In the genomic region with DNA sequence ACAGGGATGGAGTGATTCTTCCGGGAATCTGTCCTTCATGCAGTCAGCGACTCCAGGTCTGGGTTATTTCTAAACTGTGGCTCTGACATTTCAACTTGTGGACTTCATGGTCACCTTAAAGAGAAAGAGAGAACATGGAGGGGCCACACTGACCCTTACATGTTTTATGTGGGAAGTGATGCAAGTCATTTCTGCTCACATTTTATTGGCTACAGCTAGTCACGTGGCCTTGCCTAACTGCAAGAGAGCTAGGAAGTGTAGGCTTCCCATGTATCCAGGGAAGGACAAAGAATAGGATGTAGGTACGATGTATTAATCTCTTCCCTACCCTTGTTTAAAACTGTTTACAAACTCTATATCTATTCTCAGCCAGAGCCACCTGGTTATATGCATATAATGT, we compare ENCODE assay signal across 29 cellular contexts. TPM values are rescaled to one million over a fixed set of nuclear protein-coding genes. Genes with fewer than 3 reads are reported as not detected.
DNase-seq lines count a peak whose midpoint lies in the region; ATAC-seq, FAIRE-seq and TF ChIP-seq lines count a peak whose summit lies in the region.
"Had no signal": no experiment of that assay in that cellular context is flagged by ENCODE, and none has a peak within 500 bp of the region (broad histone marks: within the 10 kb centered on the region; RNA-seq: fewer than 3 reads in every experiment).

No MANE protein-coding gene starts in this region.

- H3K4me1 ChIP-seq in HepG2 (ENCODE audit: insufficient read depth, low read length) (no peaks in the 10 kb centered on the region), right lobe of liver (no peaks in the 10 kb centered on the region)
- H3K4me1 ChIP-seq: HAP-1, thyroid gland had no signal

- intact Hi-C loops in HepG2 (cut with micrococcal nuclease; ENCODE audit: unreplicated experiment) (no loop called here), right lobe of liver (cut with DNase I) (no loop called here)
- intact Hi-C loops in activated T-helper 1 cell treated with anti-CD3 and anti-CD28 coated beads, Interleukin-12 subunit alpha, Interleukin-12 subunit beta, Interleukin-2, Interleukin-4 antibody, amounts not matched to agents 30 ng/mL and 10 ng/mL and 1 ng/mL, durations not matched to agents 14 hours and 24 hours and 36 hours (cut with micrococcal nuclease) = no loop called here

- H4K20me1 ChIP-seq in HepG2 (ENCODE audit: insufficient read depth, low read length) = no peaks in the 10 kb centered on the region

- POLR2A ChIA-PET in HepG2 (lab: Yijun Ruan, JAX) = no interaction called here

- CTCF ChIA-PET in HepG2 (lab: Yijun Ruan, JAX; ENCODE audit: low intra/inter-chr PET ratio, low total read pairs) = no interaction called here

- DNase-seq in HepG2 (ENCODE audit: low spot score) = no peak
- DNase-seq in right lobe of liver = no peak
- peak; percentile 68 for DNase-seq in NCI-H2081 treated with DMSO at 0.1 percent for 48 hours (lab: John Stamatoyannopoulos, UW)
- peak; percentile 45 for DNase-seq in SK-N-DZ (ENCODE audit: low spot score)
- no peak for DNase-seq in H7
- no peak for DNase-seq in activated CD4-positive, CD25-positive, alpha-beta regulatory T cell (lab: John Stamatoyannopoulos, UW)
- DNase-seq in activated gamma-delta T cell treated with Interleukin-2 at 50 U/mL for 16 hours = no peak
- DNase-seq in activated T-helper 1 cell treated with anti-CD3 and anti-CD28 coated beads, Interleukin-12 subunit alpha, Interleukin-12 subunit beta, Interleukin-2, Interleukin-4 antibody, amounts not matched to agents 30 ng/mL and 10 ng/mL and 1 ng/mL, durations not matched to agents 14 hours and 24 hours and 36 hours (ENCODE audit: low spot score) = no peak
- DNase-seq: activated CD4-positive, alpha-beta T cell treated with anti-CD3 and anti-CD28 coated beads for 48 hours; activated CD8-positive, alpha-beta memory T cell treated with anti-CD3 and anti-CD28 coated beads for 24 hours; activated effector memory CD4-positive, alpha-beta T cell treated with Interleukin-2 at 50 U/mL for 16 hours; activated naive CD8-positive, alpha-beta T cell treated with anti-CD3 and anti-CD28 coated beads for 36 hours; CD8-positive, alpha-beta T cell; DMS 273 treated with DMSO at 0.1 percent for 48 hours; EL; NCI-H1048; NCI-H2171; NCI-H510A; Right ventricle myocardium superior; stimulated activated CD4-positive, alpha-beta T cell treated with anti-CD3 and anti-CD28 coated beads, Interleukin-4, amount 100 ng/mL, for 24 hours; thyroid gland had no signal

- FAIRE-seq in HepG2 (lab: Jason Lieb, UNC) = no peak
- FAIRE-seq: colon, GM19239 had no signal

- no peak overlapping the region for H3K4me2 ChIP-seq in HepG2 (ENCODE audit: low read depth, low read length)
- H3K4me2 ChIP-seq: hepatocyte had no signal

- 54% methylated on average over 4 of the region's 4 CpGs for WGBS in HepG2 (ENCODE audit: low lambda C conversion rate)
- 87% methylated on average over 4 of the region's 4 CpGs for WGBS in right lobe of liver (ENCODE audit: insufficient coverage, low coverage, low lambda C conversion rate, missing lambda C conversion rate)

- H3K9me3 ChIP-seq in HepG2 (ENCODE audit: low read length) = no peaks in the 10 kb centered on the region
- no peaks in the 10 kb centered on the region for H3K9me3 ChIP-seq in right lobe of liver
- H3K9me3 ChIP-seq: ascending aorta, HAP-1, thyroid gland had no signal

- ATAC-seq in HepG2 (no peak), right lobe of liver (no peak)
- ATAC-seq: CD8-positive, alpha-beta T cell; natural killer cell treated with Interleukin-12 subunit alpha and Interleukin-12 subunit beta and Interleukin-15 and Interleukin-18, amount 100 ng/mL, for 72 hours; Panc1 had no signal

- H3K4me3 Mint-ChIP-seq in activated T-helper 1 cell treated with anti-CD3 and anti-CD28 coated beads, Interleukin-12 subunit alpha, Interleukin-12 subunit beta, Interleukin-2, Interleukin-4 antibody, amounts not matched to agents 30 ng/mL and 10 ng/mL and 1 ng/mL, durations not matched to agents 14 hours and 24 hours and 36 hours = no peak overlapping the region
- H3K4me3 Mint-ChIP-seq: activated naive CD8-positive, alpha-beta T cell treated with anti-CD3 and anti-CD28 coated beads for 36 hours; CD8-positive, alpha-beta T cell; natural killer cell treated with Interleukin-12 subunit alpha and Interleukin-12 subunit beta and Interleukin-15 and Interleukin-18, amount 100 ng/mL, for 72 hours; T-helper 2 cell treated with Interferon-gamma antibody and Interleukin-4, amounts not matched to agents 5 μg/mL and 100 μg/mL, for 36 hours had no signal

- TF ChIP-seq POLR2A in HepG2 (IDR thresholded peaks at IDR 0.05; ENCODE audit: insufficient read depth in 1 of 2, low read depth in 2 of 2, low read length in 2 of 2) (no peak), right lobe of liver (IDR thresholded peaks at IDR 0.05) (no peak)

- BruUV-seq in HepG2 (replicated peaks; lab: Mats Ljungman, UMichigan) = no TSS peak

- H3K9ac ChIP-seq in HepG2 (ENCODE audit: insufficient read depth, low read depth, low read length) = no peak overlapping the region

- peaks cover 0 to 39% of the 10 kb centered on the region in 2 experiments; a peak in 2 of 5 replicates for H3K27me3 ChIP-seq in HepG2 (ENCODE audit: control insufficient read depth in 1 of 2, insufficient read depth in 2 of 2, low read length in 2 of 2)
- no peaks in the 10 kb centered on the region for H3K27me3 ChIP-seq in right lobe of liver
- H3K27me3 ChIP-seq in H7 (ENCODE audit: control insufficient read depth, insufficient read depth, low read length) = no peaks in the 10 kb centered on the region
- H3K27me3 ChIP-seq: ascending aorta, hepatocyte, thyroid gland had no signal

- peaks cover 38% of the 10 kb centered on the region for H3K27me3 Mint-ChIP-seq in activated T-helper 1 cell treated with anti-CD3 and anti-CD28 coated beads, Interleukin-12 subunit alpha, Interleukin-12 subunit beta, Interleukin-2, Interleukin-4 antibody, amounts not matched to agents 30 ng/mL and 10 ng/mL and 1 ng/mL, durations not matched to agents 14 hours and 24 hours and 36 hours (ENCODE audit: insufficient read depth)

- no peaks in the 10 kb centered on the region for H3K9me3 Mint-ChIP-seq in activated T-helper 1 cell treated with anti-CD3 and anti-CD28 coated beads, Interleukin-12 subunit alpha, Interleukin-12 subunit beta, Interleukin-2, Interleukin-4 antibody, amounts not matched to agents 30 ng/mL and 10 ng/mL and 1 ng/mL, durations not matched to agents 14 hours and 24 hours and 36 hours
- H3K9me3 Mint-ChIP-seq: activated naive CD8-positive, alpha-beta T cell treated with anti-CD3 and anti-CD28 coated beads for 36 hours; CD8-positive, alpha-beta T cell; natural killer cell treated with Interleukin-12 subunit alpha and Interleukin-12 subunit beta and Interleukin-15 and Interleukin-18, amount 100 ng/mL, for 72 hours; T-helper 2 cell treated with Interferon-gamma antibody and Interleukin-4, amounts not matched to agents 5 μg/mL and 100 μg/mL, for 36 hours had no signal

- TF ChIP-seq CTCF in HepG2 (CRISPR knock-in tag; IDR thresholded peaks at IDR 0.05) (no peak), right lobe of liver (IDR thresholded peaks at IDR 0.05) (no peak)

- in situ Hi-C loops in HepG2 (cut with HindIII; ENCODE audit: extremely low pct_ligation_motif_present, low pct_unique_long_range_greater_than_20kb) = no loop called here

- no peaks in the 10 kb centered on the region for H3K79me2 ChIP-seq in HepG2 (ENCODE audit: insufficient read depth, low read length)
- H3K79me2 ChIP-seq: hepatocyte had no signal

- TF ChIP-seq EP300 in HepG2 (IDR thresholded peaks at IDR 0.05; ENCODE audit: low read depth in 2 of 2, low read length in 2 of 2) (no peak), HepG2 (CRISPR knock-in tag; IDR thresholded peaks at IDR 0.05; ENCODE audit: borderline replicate concordance) (no peak)

- H3K27ac ChIP-seq in HepG2 (ENCODE audit: extremely low read length, insufficient read depth, low read length) = no peak overlapping the region
- no peak overlapping the region for H3K27ac ChIP-seq in right lobe of liver
- H3K27ac ChIP-seq: ascending aorta, hepatocyte, thyroid gland had no signal

- no peak overlapping the region for H3K27ac Mint-ChIP-seq in activated T-helper 1 cell treated with anti-CD3 and anti-CD28 coated beads, Interleukin-12 subunit alpha, Interleukin-12 subunit beta, Interleukin-2, Interleukin-4 antibody, amounts not matched to agents 30 ng/mL and 10 ng/mL and 1 ng/mL, durations not matched to agents 14 hours and 24 hours and 36 hours
- H3K27ac Mint-ChIP-seq: activated naive CD8-positive, alpha-beta T cell treated with anti-CD3 and anti-CD28 coated beads for 36 hours; CD8-positive, alpha-beta T cell; natural killer cell treated with Interleukin-12 subunit alpha and Interleukin-12 subunit beta and Interleukin-15 and Interleukin-18, amount 100 ng/mL, for 72 hours; T-helper 2 cell treated with Interferon-gamma antibody and Interleukin-4, amounts not matched to agents 5 μg/mL and 100 μg/mL, for 36 hours had no signal

- no peaks in the 10 kb centered on the region for H3K36me3 Mint-ChIP-seq in activated T-helper 1 cell treated with anti-CD3 and anti-CD28 coated beads, Interleukin-12 subunit alpha, Interleukin-12 subunit beta, Interleukin-2, Interleukin-4 antibody, amounts not matched to agents 30 ng/mL and 10 ng/mL and 1 ng/mL, durations not matched to agents 14 hours and 24 hours and 36 hours (ENCODE audit: low read depth)
- H3K36me3 Mint-ChIP-seq: activated naive CD8-positive, alpha-beta T cell treated with anti-CD3 and anti-CD28 coated beads for 36 hours; CD8-positive, alpha-beta T cell; natural killer cell treated with Interleukin-12 subunit alpha and Interleukin-12 subunit beta and Interleukin-15 and Interleukin-18, amount 100 ng/mL, for 72 hours had no signal

- peaks cover 8% of the 10 kb centered on the region for H3K4me1 Mint-ChIP-seq in activated T-helper 1 cell treated with anti-CD3 and anti-CD28 coated beads, Interleukin-12 subunit alpha, Interleukin-12 subunit beta, Interleukin-2, Interleukin-4 antibody, amounts not matched to agents 30 ng/mL and 10 ng/mL and 1 ng/mL, durations not matched to agents 14 hours and 24 hours and 36 hours (ENCODE audit: low read depth)

- no peaks in the 10 kb centered on the region for H3K36me3 ChIP-seq in HepG2 (replicated peaks in 1 of 2; ENCODE audit: control insufficient read depth in 1 of 2, insufficient read depth in 2 of 2, low read length in 2 of 2)
- H3K36me3 ChIP-seq in right lobe of liver = no peaks in the 10 kb centered on the region
- no peaks in the 10 kb centered on the region for H3K36me3 ChIP-seq in H7 (replicated peaks; ENCODE audit: control insufficient read depth, insufficient read depth, low read length)
- H3K36me3 ChIP-seq: ascending aorta, HAP-1, thyroid gland had no signal

- no peak overlapping the region for H2AFZ ChIP-seq in HepG2 (ENCODE audit: low read length)
- H2AFZ ChIP-seq: hepatocyte had no signal

- H3K4me3 ChIP-seq in HepG2 (replicated peaks in 1 of 3; ENCODE audit: insufficient read depth in 1 of 3, low read depth in 2 of 3, low read length in 3 of 3) (no peak overlapping the region), right lobe of liver (no peak overlapping the region), H7 (ENCODE audit: insufficient read depth, low read depth, low read length) (no peak overlapping the region)
- H3K4me3 ChIP-seq: ascending aorta, HAP-1, hepatocyte, thyroid gland had no signal

- TF ChIP-seq RAD21 in HepG2 (CRISPR knock-in tag; IDR thresholded peaks at IDR 0.05) = no peak

RNA-seq across cellular contexts. Expression of a gene that starts 30.3 kb away (rescaled TPM):
- total RNA-seq in HepG2 (2016; rRNA removed; fragmentation: Illumina TruSeq; extraction: Trizol) = 36.8 and 45.9 TPM in 2 replicates
- total RNA-seq in HepG2 (2016; cell fraction: cytosol; rRNA removed; fragmentation: Illumina TruSeq; extraction: Trizol; ENCODE audit: low read depth) = 17.9 and 21.2 TPM in 2 replicates
- total RNA-seq in HepG2 (2016; cell fraction: insoluble cytoplasmic fraction; rRNA removed; fragmentation: Illumina TruSeq; extraction: Trizol) = 36.6 and 50.6 TPM in 2 replicates
- 30.5 and 36.5 TPM in 2 replicates for total RNA-seq in HepG2 (2016; cell fraction: membrane; rRNA removed; fragmentation: Illumina TruSeq; extraction: Trizol)
- total RNA-seq in HepG2 (2016; cell fraction: nucleus; rRNA removed; fragmentation: Illumina TruSeq; extraction: Trizol) = 27.4 and 31.1 TPM in 2 replicates
- polyA plus RNA-seq in HepG2 (2011; rRNA removed) = 22.6 and 27.5 TPM in 2 replicates
- 12.5 and 16.4 TPM in 2 replicates for polyA plus RNA-seq in HepG2 (2011; cell fraction: cytosol; rRNA removed)
- polyA plus RNA-seq in HepG2 (2011; cell fraction: nucleus; rRNA removed) = 8.6 and 11.4 TPM in 2 replicates
- polyA plus RNA-seq in HepG2 (2012) = 19.6 and 29.6 TPM in 2 replicates
- polyA plus RNA-seq in HepG2 (2016; cell fraction: cytosol; fragmentation: Illumina TruSeq; extraction: Trizol; ENCODE audit: low read depth) = 3.8 and 5.1 TPM in 2 replicates
- 41.1 and 41.2 TPM in 2 replicates for polyA plus RNA-seq in HepG2 (2016; cell fraction: insoluble cytoplasmic fraction; fragmentation: Illumina TruSeq; extraction: Trizol; ENCODE audit: low read depth)
- 11.6 and 13.1 TPM in 2 replicates for polyA plus RNA-seq in HepG2 (2016; cell fraction: membrane; fragmentation: Illumina TruSeq; extraction: Trizol; ENCODE audit: low read depth)
- 35.6 and 37.0 TPM in 2 replicates for polyA plus RNA-seq in HepG2 (2016; cell fraction: nucleus; fragmentation: Illumina TruSeq; extraction: Trizol; ENCODE audit: insufficient read depth, low read depth)
- polyA minus RNA-seq in HepG2 (2011; rRNA and poly(A)+ RNA removed; ENCODE audit: low replicate concordance) = 9.2 and 13.7 TPM in 2 replicates
- polyA minus RNA-seq in HepG2 (2011; cell fraction: cytosol; rRNA and poly(A)+ RNA removed) = 16.5 and 19.2 TPM in 2 replicates
- 36.2 and 39.9 TPM in 2 replicates for polyA minus RNA-seq in HepG2 (2011; cell fraction: nucleus; rRNA and poly(A)+ RNA removed)
- 10 to 100 TPM; 14.9 to 24.4 (median 19.8) TPM for total RNA-seq in right lobe of liver
- 18.4 and 20.4 TPM in 2 replicates for polyA plus RNA-seq in SK-N-DZ (2014; cell fraction: cytosol; rRNA removed)
- 17.1 and 19.9 TPM in 2 replicates for polyA plus RNA-seq in SK-N-DZ (2014; cell fraction: nucleus; rRNA removed)
- total RNA-seq in H7 (2014; rRNA removed; shearing (Covaris generic)) = 10.6 and 15.0 TPM in 2 replicates
- total RNA-seq in activated T-helper 1 cell treated with anti-CD3 and anti-CD28 coated beads, Interleukin-12 subunit alpha, Interleukin-12 subunit beta, Interleukin-2, Interleukin-4 antibody, amounts not matched to agents 30 ng/mL and 10 ng/mL and 1 ng/mL, durations not matched to agents 14 hours and 24 hours and 36 hours = 42.4 and 43.4 TPM in 2 replicates

RNA-seq across cellular contexts. Expression of a gene that starts 39.8 kb away (rescaled TPM):
- total RNA-seq in HepG2 (2016; rRNA removed; fragmentation: Illumina TruSeq; extraction: Trizol) = 15.4 and 22.6 TPM in 2 replicates
- 6.1 and 12.0 TPM in 2 replicates for total RNA-seq in HepG2 (2016; cell fraction: cytosol; rRNA removed; fragmentation: Illumina TruSeq; extraction: Trizol; ENCODE audit: low read depth)
- 15.9 and 18.2 TPM in 2 replicates for total RNA-seq in HepG2 (2016; cell fraction: insoluble cytoplasmic fraction; rRNA removed; fragmentation: Illumina TruSeq; extraction: Trizol)
- 15.5 and 19.7 TPM in 2 replicates for total RNA-seq in HepG2 (2016; cell fraction: membrane; rRNA removed; fragmentation: Illumina TruSeq; extraction: Trizol)
- total RNA-seq in HepG2 (2016; cell fraction: nucleus; rRNA removed; fragmentation: Illumina TruSeq; extraction: Trizol) = 7.0 and 10.0 TPM in 2 replicates
- 16.2 and 20.0 TPM in 2 replicates for polyA plus RNA-seq in HepG2 (2011; rRNA removed)
- polyA plus RNA-seq in HepG2 (2011; cell fraction: cytosol; rRNA removed) = 17.5 and 21.3 TPM in 2 replicates
- 8.2 and 8.9 TPM in 2 replicates for polyA plus RNA-seq in HepG2 (2011; cell fraction: nucleus; rRNA removed)
- 18.4 and 25.6 TPM in 2 replicates for polyA plus RNA-seq in HepG2 (2012)
- polyA plus RNA-seq in HepG2 (2016; cell fraction: cytosol; fragmentation: Illumina TruSeq; extraction: Trizol; ENCODE audit: low read depth) = 19.9 and 23.2 TPM in 2 replicates
- 28.6 and 32.5 TPM in 2 replicates for polyA plus RNA-seq in HepG2 (2016; cell fraction: insoluble cytoplasmic fraction; fragmentation: Illumina TruSeq; extraction: Trizol; ENCODE audit: low read depth)
- 19.7 and 21.5 TPM in 2 replicates for polyA plus RNA-seq in HepG2 (2016; cell fraction: membrane; fragmentation: Illumina TruSeq; extraction: Trizol; ENCODE audit: low read depth)
- polyA plus RNA-seq in HepG2 (2016; cell fraction: nucleus; fragmentation: Illumina TruSeq; extraction: Trizol; ENCODE audit: insufficient read depth, low read depth) = 15.4 and 23.3 TPM in 2 replicates
- polyA minus RNA-seq in HepG2 (2011; rRNA and poly(A)+ RNA removed; ENCODE audit: low replicate concordance) = 8.2 and 17.7 TPM in 2 replicates
- 16.6 and 18.6 TPM in 2 replicates for polyA minus RNA-seq in HepG2 (2011; cell fraction: cytosol; rRNA and poly(A)+ RNA removed)
- polyA minus RNA-seq in HepG2 (2011; cell fraction: nucleus; rRNA and poly(A)+ RNA removed) = 5.4 and 7.6 TPM in 2 replicates
- total RNA-seq in right lobe of liver = 1 to 10 TPM; 3.2 to 8.1 (median 5.4) TPM
- polyA plus RNA-seq in SK-N-DZ (2014; cell fraction: cytosol; rRNA removed) = 3.7 and 6.5 TPM in 2 replicates
- polyA plus RNA-seq in SK-N-DZ (2014; cell fraction: nucleus; rRNA removed) = 10.1 and 12.8 TPM in 2 replicates
- 12.0 and 12.1 TPM in 2 replicates for total RNA-seq in H7 (2014; rRNA removed; shearing (Covaris generic))
- total RNA-seq in activated T-helper 1 cell treated with anti-CD3 and anti-CD28 coated beads, Interleukin-12 subunit alpha, Interleukin-12 subunit beta, Interleukin-2, Interleukin-4 antibody, amounts not matched to agents 30 ng/mL and 10 ng/mL and 1 ng/mL, durations not matched to agents 14 hours and 24 hours and 36 hours = 2.5 and 3.1 TPM in 2 replicates

Comparison
In these comparisons a context has a peak if more than half of its experiments do, and no peak if none do; other contexts are left out.
1. DNase-seq: peak in NCI-H2081 treated with DMSO at 0.1 percent for 48 hours (single experiment) and SK-N-DZ (single experiment); none in HepG2 (single experiment), right lobe of liver (0 of 3), H7 (single experiment), activated CD4-positive, CD25-positive, alpha-beta regulatory T cell (0 of 4), activated gamma-delta T cell treated with Interleukin-2 at 50 U/mL for 16 hours (single experiment) and activated T-helper 1 cell treated with anti-CD3 and anti-CD28 coated beads, Interleukin-12 subunit alpha, Interleukin-12 subunit beta, Interleukin-2, Interleukin-4 antibody, amounts not matched to agents 30 ng/mL and 10 ng/mL and 1 ng/mL, durations not matched to agents 14 hours and 24 hours and 36 hours (single experiment).